Comparison of ENCODE assay signal across 8 cellular contexts in the genomic region with DNA sequence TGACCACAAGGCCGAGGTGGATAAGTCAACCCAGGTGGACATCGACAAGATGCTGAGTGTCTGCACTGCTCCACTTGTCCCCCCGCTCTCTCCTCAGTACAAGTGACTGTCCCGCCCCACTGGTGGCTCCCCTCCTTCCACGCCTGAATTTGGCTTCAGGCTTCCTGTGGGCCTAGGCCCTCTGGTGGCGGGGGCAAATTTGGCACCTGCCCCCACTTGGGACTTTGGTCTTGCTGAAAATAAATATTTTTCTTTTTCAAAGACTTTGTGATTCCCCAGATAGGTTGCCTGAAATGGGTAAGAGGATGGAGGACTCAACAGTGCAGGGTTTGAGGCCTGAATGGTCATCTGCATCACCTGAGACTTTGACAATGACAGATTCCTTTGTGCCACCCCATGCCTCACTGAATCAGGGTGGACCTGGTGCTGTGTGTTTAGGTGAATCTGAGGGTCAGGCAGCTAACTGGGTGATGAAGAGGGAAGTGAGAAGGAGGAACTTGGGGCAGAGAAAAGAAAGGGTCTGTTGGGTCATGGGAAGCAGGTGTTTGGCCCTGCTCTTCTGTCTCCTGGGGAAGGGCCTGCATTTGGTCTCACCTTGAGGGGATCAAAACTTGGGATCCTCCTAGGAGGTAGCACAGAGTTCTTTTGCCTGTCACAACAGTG. TPM values are rescaled to one million over a fixed set of nuclear protein-coding genes. Genes with fewer than 3 reads are reported as not detected.
A peak's percentile ranks its signal among the peaks of the same experiment; 100 is the strongest.
DNase-seq lines count a peak whose midpoint lies in the region; ATAC-seq, FAIRE-seq and TF ChIP-seq lines count a peak whose summit lies in the region.

No MANE protein-coding gene starts in this region.

- H3K4me2 ChIP-seq in OCI-LY7 (ENCODE audit: low read length) (peak overlapping the region; percentile 93), H1 (ENCODE audit: insufficient read depth in 1 of 2, low read depth in 2 of 2, low read length in 2 of 2) (no peak overlapping the region)

- H3K4me3 Mint-ChIP-seq in activated CD4-positive, alpha-beta T cell treated with anti-CD3 and anti-CD28 coated beads, Interleukin-2, amount 10 ng/mL, durations not matched to agents 7 days and 5 days: no peak overlapping the region
- H3K4me3 Mint-ChIP-seq in endodermal cell: no peak overlapping the region

- peaks cover 35% of the 10 kb centered on the region for H3K4me1 Mint-ChIP-seq in activated CD4-positive, alpha-beta T cell treated with anti-CD3 and anti-CD28 coated beads, Interleukin-2, amount 10 ng/mL, durations not matched to agents 7 days and 5 days
- H3K4me1 Mint-ChIP-seq in endodermal cell: peaks cover 2% of the 10 kb centered on the region

- no peaks in the 10 kb centered on the region for H3K9me3 Mint-ChIP-seq in activated CD4-positive, alpha-beta T cell treated with anti-CD3 and anti-CD28 coated beads, Interleukin-2, amount 10 ng/mL, durations not matched to agents 7 days and 5 days
- H3K9me3 Mint-ChIP-seq in endodermal cell: no peaks in the 10 kb centered on the region

- H3K79me2 ChIP-seq in OCI-LY7 (ENCODE audit: insufficient read depth, low read depth, low read length) (no peaks in the 10 kb centered on the region), H1 (ENCODE audit: control insufficient read depth in 1 of 2, insufficient read depth in 2 of 2, low read length in 2 of 2) (no peaks in the 10 kb centered on the region)

- H2BK120ac ChIP-seq in H1 (replicated peaks; ENCODE audit: low read depth, low read length): no peak overlapping the region

- no peak overlapping the region for H4K8ac ChIP-seq in H1 (ENCODE audit: extremely low read depth, insufficient read depth, low read length)

- CTCF ChIA-PET in activated CD4-positive, alpha-beta T cell treated with anti-CD3 and anti-CD28 coated beads, Interleukin-2, amount 10 ng/mL, durations not matched to agents 7 days and 5 days (lab: Charles Lee): interaction anchor here (0.7 to 14.5 kb wide), 21 partner anchors 8 to 291 kb away, joined by 3 to 177 read pairs (median 7); a partner anchor contains a TSS
- CTCF ChIA-PET in OCI-LY7 (lab: Charles Lee; ENCODE audit: unreplicated experiment) (interaction anchor here (0.9 to 2.3 kb wide), 2 partner anchors 23 to 121 kb away, joined by 4 to 9 read pairs; no protein-coding TSS in a partner anchor), H1 (lab: Charles Lee; ENCODE audit: partially characterized antibody) (interaction anchor here (0.6 to 13.7 kb wide), 32 partner anchors 11 to 273 kb away, joined by 3 to 202 read pairs (median 4); a partner anchor contains a TSS)

- TF ChIP-seq EP300 in H1 (IDR thresholded peaks at IDR 0.05; ENCODE audit: borderline replicate concordance in 1 of 2, low read depth in 2 of 2, low read length in 2 of 2): no peak

- no peaks in the 10 kb centered on the region for H3K36me3 Mint-ChIP-seq in activated CD4-positive, alpha-beta T cell treated with anti-CD3 and anti-CD28 coated beads, Interleukin-2, amount 10 ng/mL, durations not matched to agents 7 days and 5 days (ENCODE audit: low read depth)
- peaks cover 10% of the 10 kb centered on the region for H3K36me3 Mint-ChIP-seq in endodermal cell (ENCODE audit: low read depth)

- no peak overlapping the region for H2BK15ac ChIP-seq in H1 (ENCODE audit: low read length)

- DNase-seq in activated CD4-positive, alpha-beta T cell treated with anti-CD3 and anti-CD28 coated beads, Interleukin-2, amount 10 ng/mL, durations not matched to agents 7 days and 5 days: peak; percentile 47
- no peak for DNase-seq in activated CD4-positive, alpha-beta T cell treated with anti-CD3 and anti-CD28 coated beads for 4 hours
- DNase-seq in OCI-LY7 (ENCODE audit: low spot score): peak; percentile 73
- no peak for DNase-seq in H1 (ENCODE audit: low read depth in 1 of 2, low spot score in 2 of 2)
- DNase-seq in stimulated activated CD8-positive, alpha-beta memory T cell treated with anti-CD3 and anti-CD28 coated beads, Interleukin-4, amount 100 ng/mL, for 48 hours: peak; percentile 45
- no peak for DNase-seq in endodermal cell
- DNase-seq in HuH-7 (ENCODE audit: low spot score): no peak

- no TSS peak for BruUV-seq in OCI-LY7 (replicated peaks; lab: Mats Ljungman, UMichigan)

- H3K14ac ChIP-seq in H1 (ENCODE audit: insufficient read length): no peak overlapping the region

- H3K9ac ChIP-seq in H1 (replicated peaks in 1 of 4; ENCODE audit: extremely low read depth in 1 of 4, low read depth in 3 of 4, low read length in 3 of 4) (no peak overlapping the region), endodermal cell (ENCODE audit: extremely low read depth, low read length, poor library complexity, severe bottlenecking) (no peak overlapping the region)

- TF ChIP-seq POLR2A in H1 (IDR thresholded peaks at IDR 0.05; ENCODE audit: control extremely low read depth in 1 of 2, low read depth in 2 of 2, low read length in 2 of 2): no peak

- H3K4me3 ChIP-seq in OCI-LY7 (ENCODE audit: low read depth, low read length, poor library complexity, severe bottlenecking) (peak overlapping the region; percentile 14), H1 (ENCODE audit: extremely low read depth in 1 of 4, insufficient read depth in 2 of 4, low read depth in 3 of 4, low read length in 4 of 4) (no peak overlapping the region), endodermal cell (ENCODE audit: low read length) (no peak overlapping the region)

- H3K4me1 ChIP-seq in OCI-LY7 (ENCODE audit: insufficient read depth, low read length, poor library complexity, severe bottlenecking): peaks cover 38% of the 10 kb centered on the region
- peaks cover 0 to 20% (median 12%) of the 10 kb centered on the region in 4 experiments; a peak in 5 of 7 replicates for H3K4me1 ChIP-seq in H1 (replicated peaks in 1 of 4; ENCODE audit: control insufficient read depth in 3 of 4, insufficient read depth in 4 of 4, low read length in 3 of 4)
- no peaks in the 10 kb centered on the region for H3K4me1 ChIP-seq in endodermal cell (ENCODE audit: control insufficient read depth, insufficient read depth, low read length)

- POLR2A ChIA-PET in activated CD4-positive, alpha-beta T cell treated with anti-CD3 and anti-CD28 coated beads, Interleukin-2, amount 10 ng/mL, durations not matched to agents 7 days and 5 days (lab: Charles Lee): no interaction called here
- POLR2A ChIA-PET in OCI-LY7 (lab: Charles Lee): interaction anchor here (1.0 to 1.6 kb wide), 3 partner anchors 24 to 122 kb away, joined by 3 to 6 read pairs (median 5); a partner anchor contains a TSS
- POLR2A ChIA-PET in H1 (lab: Charles Lee; ENCODE audit: partially characterized antibody): interaction anchor here (2.1 kb wide), 1 partner anchor 148 kb away, joined by 5 read pairs; no protein-coding TSS in a partner anchor

- no peak overlapping the region for H3K23ac ChIP-seq in H1 (ENCODE audit: insufficient read length)

- H3K27ac ChIP-seq in OCI-LY7 (ENCODE audit: low read depth, low read length, poor library complexity, severe bottlenecking) (peak overlapping the region; percentile 80), H1 (ENCODE audit: low read depth, low read length) (no peak overlapping the region), endodermal cell (ENCODE audit: low read depth, low read length) (no peak overlapping the region)

- no peak overlapping the region for H2BK20ac ChIP-seq in H1 (ENCODE audit: low read length)

- no peaks in the 10 kb centered on the region for H3K27me3 Mint-ChIP-seq in activated CD4-positive, alpha-beta T cell treated with anti-CD3 and anti-CD28 coated beads, Interleukin-2, amount 10 ng/mL, durations not matched to agents 7 days and 5 days
- peaks cover 2% of the 10 kb centered on the region for H3K27me3 Mint-ChIP-seq in endodermal cell (ENCODE audit: insufficient read depth)

- intact Hi-C loops in OCI-LY7 (cut with micrococcal nuclease; ENCODE audit: unreplicated experiment): loop anchor here (1.0 kb wide), 1 partner anchor 147 kb away; no protein-coding TSS in a partner anchor

- no peak for FAIRE-seq in H1 (lab: Jason Lieb, UNC)

- H3K4ac ChIP-seq in H1 (replicated peaks; ENCODE audit: insufficient read length, low read depth, low read length): no peak overlapping the region

- H3K9me2 ChIP-seq in OCI-LY7 (ENCODE audit: insufficient read depth, low read length): no peaks in the 10 kb centered on the region

- H3K18ac ChIP-seq in H1 (ENCODE audit: extremely low read depth, low read length): no peak overlapping the region

- no peaks in the 10 kb centered on the region for H3K79me1 ChIP-seq in H1 (ENCODE audit: low read depth, low read length)

- H3K27me3 ChIP-seq in H1 (replicated peaks in 1 of 4; ENCODE audit: control insufficient read depth in 3 of 4, extremely low read depth in 1 of 4, insufficient read depth in 3 of 4, low read length in 3 of 4) (peaks cover 0 to 3% (median 0%) of the 10 kb centered on the region in 4 experiments; a peak in 2 of 7 replicates), endodermal cell (ENCODE audit: control insufficient read depth, insufficient read depth, low read length, poor library complexity, severe bottlenecking) (no peaks in the 10 kb centered on the region)

- WGBS in H1 (ENCODE audit: extremely low coverage in 1 of 2, insufficient coverage in 1 of 2, insufficient read length in 1 of 2, insufficient replicate concordance in 2 of 2, low coverage in 1 of 2, low lambda C conversion rate in 2 of 2, missing lambda C conversion rate in 1 of 2), 2 experiments: 81% methylated on average over 6 of the region's 6 CpGs; no CpG with 5 or more reads in 1 of the 2 experiments
- 92 to 95% methylated on average over 4 to 6 of the region's 6 CpGs for WGBS in endodermal cell (ENCODE audit: insufficient coverage in 1 of 2, insufficient read length in 1 of 2), 2 experiments

- no peak overlapping the region for H2AK5ac ChIP-seq in H1 (ENCODE audit: low read depth, low read length)

- H2BK12ac ChIP-seq in H1 (ENCODE audit: low read depth, low read length): no peak overlapping the region

- TF ChIP-seq CTCF in OCI-LY7 (conservative IDR thresholded peaks at IDR 0.05; ENCODE audit: low read length) (peak; percentile 73), H1 (IDR thresholded peaks at IDR 0.05; ENCODE audit: control extremely low read depth in 1 of 3, insufficient read depth in 1 of 3, low read depth in 1 of 3, low read length in 3 of 3) (peak in 1 of 3 experiments; percentile 4; a peak in 1 of 4 replicates), endodermal cell (conservative IDR thresholded peaks at IDR 0.05) (no peak)

- H3K23me2 ChIP-seq in H1 (ENCODE audit: low read depth, low read length): peaks cover 11% of the 10 kb centered on the region; the same call in 1 of the 2 replicates

- H4K20me1 ChIP-seq in OCI-LY7 (ENCODE audit: insufficient read depth, low read length) (no peaks in the 10 kb centered on the region), H1 (replicated peaks in 1 of 2; ENCODE audit: control insufficient read depth in 1 of 2, insufficient read depth in 2 of 2, low read length in 2 of 2) (peaks cover 3 to 10% of the 10 kb centered on the region in 2 experiments)

- H3K27ac Mint-ChIP-seq in activated CD4-positive, alpha-beta T cell treated with anti-CD3 and anti-CD28 coated beads, Interleukin-2, amount 10 ng/mL, durations not matched to agents 7 days and 5 days: no peak overlapping the region
- H3K27ac Mint-ChIP-seq in endodermal cell: no peak overlapping the region

- H3K36me3 ChIP-seq in OCI-LY7 (ENCODE audit: insufficient read depth, low read length) (no peaks in the 10 kb centered on the region), H1 (ENCODE audit: control insufficient read depth in 2 of 4, insufficient read depth in 4 of 4, low read length in 3 of 4) (no peaks in the 10 kb centered on the region), endodermal cell (ENCODE audit: control insufficient read depth, insufficient read depth, low read length) (no peaks in the 10 kb centered on the region)

- TF ChIP-seq RAD21 in H1 (IDR thresholded peaks at IDR 0.05 in 1 of 2, conservative IDR thresholded peaks at IDR 0.05 in 1 of 2; ENCODE audit: low read depth in 2 of 2, low read length in 2 of 2): no peak

- H4K91ac ChIP-seq in H1 (replicated peaks; ENCODE audit: insufficient read length, low read length): peak overlapping the region; percentile 47

- H2AFZ ChIP-seq in OCI-LY7 (ENCODE audit: low read length) (peak overlapping the region; percentile 60; the same call in 1 of the 2 replicates), H1 (ENCODE audit: low read length) (no peak overlapping the region)

- H4K5ac ChIP-seq in H1 (ENCODE audit: insufficient read length, low read depth, low read length): no peak overlapping the region

- H2BK5ac ChIP-seq in H1 (ENCODE audit: low read depth, low read length): no peak overlapping the region

- ATAC-seq in GM18511 (IDR thresholded peaks at IDR 0.05; ENCODE audit: unreplicated experiment): no peak

- H3K56ac ChIP-seq in H1 (replicated peaks; ENCODE audit: insufficient read length, low read depth, low read length): no peak overlapping the region

- no peaks in the 10 kb centered on the region for H3K9me3 ChIP-seq in OCI-LY7 (ENCODE audit: low read length)
- no peaks in the 10 kb centered on the region for H3K9me3 ChIP-seq in H1 (ENCODE audit: insufficient read depth in 2 of 2, low read depth in 1 of 2, low read length in 1 of 2)
- no peaks in the 10 kb centered on the region for H3K9me3 ChIP-seq in endodermal cell (ENCODE audit: control insufficient read depth, low read length)

RNA-seq across cellular contexts. Expression of a gene that starts 2.0 kb away (rescaled TPM):
- total RNA-seq in activated CD4-positive, alpha-beta T cell treated with anti-CD3 and anti-CD28 coated beads, Interleukin-2, amount 10 ng/mL, durations not matched to agents 7 days and 5 days: 1 to 10 TPM; 3.8 to 4.8 TPM
- 4.7 and 8.5 TPM in 2 replicates for total RNA-seq in OCI-LY7 (2014; rRNA removed; shearing (Covaris generic))
- total RNA-seq in OCI-LY7 (2022): 6.8 and 7.8 TPM in 2 replicates
- total RNA-seq in H1 (2021; fragmentation: NEBNext Ultra II Directional; extraction: Animal tissue kit (Norgen Biotek cat#: 25700)): 2.0 and 2.3 TPM in 2 replicates
- 1.4 and 2.4 TPM in 2 replicates for polyA plus RNA-seq in H1 (2011; rRNA removed)
- 3.3 TPM for polyA plus RNA-seq in H1 (2011; cell fraction: cytosol; rRNA removed)
- polyA plus RNA-seq in H1 (2011; cell fraction: nucleus; rRNA removed): 4.8 TPM
- 1.3 to 2.3 TPM (median 1.7 TPM) in 4 replicates for polyA plus RNA-seq in H1 (2012, experiment 1 of 2)
- 2.9 TPM for polyA plus RNA-seq in H1 (2012, experiment 2 of 2)
- polyA plus RNA-seq in H1 (2013, experiment 1 of 2): 1.8 TPM
- polyA plus RNA-seq in H1 (2013, experiment 2 of 2): 1.6 TPM
- 0.20 and 0.47 TPM in 2 replicates for polyA minus RNA-seq in H1 (2011; rRNA and poly(A)+ RNA removed)
- polyA minus RNA-seq in H1 (2011; cell fraction: cytosol; rRNA and poly(A)+ RNA removed): 2.2 TPM
- 0.80 TPM for polyA minus RNA-seq in H1 (2011; cell fraction: nucleus; rRNA and poly(A)+ RNA removed)
- total RNA-seq in endodermal cell: 1 to 10 TPM; 3.6 to 4.7 TPM
- polyA plus RNA-seq in endodermal cell (2013, experiment 1 of 2): 3.4 TPM
- 2.1 TPM for polyA plus RNA-seq in endodermal cell (2013, experiment 2 of 2)

RNA-seq across cellular contexts. Expression of a gene that starts 2.1 kb away (rescaled TPM):
- total RNA-seq in activated CD4-positive, alpha-beta T cell treated with anti-CD3 and anti-CD28 coated beads, Interleukin-2, amount 10 ng/mL, durations not matched to agents 7 days and 5 days: 1 to 10 TPM; 8.0 to 8.2 TPM
- 15.7 and 18.3 TPM in 2 replicates for total RNA-seq in OCI-LY7 (2014; rRNA removed; shearing (Covaris generic))
- total RNA-seq in OCI-LY7 (2022): 8.1 and 8.4 TPM in 2 replicates
- 9.6 and 12.9 TPM in 2 replicates for total RNA-seq in H1 (2021; fragmentation: NEBNext Ultra II Directional; extraction: Animal tissue kit (Norgen Biotek cat#: 25700))
- 16.0 and 16.1 TPM in 2 replicates for polyA plus RNA-seq in H1 (2011; rRNA removed)
- 15.7 TPM for polyA plus RNA-seq in H1 (2011; cell fraction: cytosol; rRNA removed)
- 28.3 TPM for polyA plus RNA-seq in H1 (2011; cell fraction: nucleus; rRNA removed)
- 10.8 to 13.3 TPM (median 11.6 TPM) in 4 replicates for polyA plus RNA-seq in H1 (2012, experiment 1 of 2)
- polyA plus RNA-seq in H1 (2012, experiment 2 of 2): 8.8 TPM
- polyA plus RNA-seq in H1 (2013, experiment 1 of 2): 9.3 TPM
- 8.1 TPM for polyA plus RNA-seq in H1 (2013, experiment 2 of 2)
- 1.3 and 2.9 TPM in 2 replicates for polyA minus RNA-seq in H1 (2011; rRNA and poly(A)+ RNA removed)
- polyA minus RNA-seq in H1 (2011; cell fraction: cytosol; rRNA and poly(A)+ RNA removed): 5.9 TPM
- 9.0 TPM for polyA minus RNA-seq in H1 (2011; cell fraction: nucleus; rRNA and poly(A)+ RNA removed)
- 10 to 100 TPM; 19.0 to 21.2 TPM for total RNA-seq in endodermal cell
- polyA plus RNA-seq in endodermal cell (2013, experiment 1 of 2): 24.5 TPM
- polyA plus RNA-seq in endodermal cell (2013, experiment 2 of 2): 20.7 TPM

RNA-seq across cellular contexts. Expression of a gene that starts 7.9 kb away (rescaled TPM):
- total RNA-seq in activated CD4-positive, alpha-beta T cell treated with anti-CD3 and anti-CD28 coated beads, Interleukin-2, amount 10 ng/mL, durations not matched to agents 7 days and 5 days: 10 to 100 TPM; 11.6 to 13.0 TPM
- 12.3 and 23.3 TPM in 2 replicates for total RNA-seq in OCI-LY7 (2014; rRNA removed; shearing (Covaris generic))
- total RNA-seq in OCI-LY7 (2022): 10.5 and 14.0 TPM in 2 replicates
- total RNA-seq in H1 (2021; fragmentation: NEBNext Ultra II Directional; extraction: Animal tissue kit (Norgen Biotek cat#: 25700)): 14.4 and 15.1 TPM in 2 replicates
- 21.8 and 28.6 TPM in 2 replicates for polyA plus RNA-seq in H1 (2011; rRNA removed)
- polyA plus RNA-seq in H1 (2011; cell fraction: cytosol; rRNA removed): 16.3 TPM
- 19.6 TPM for polyA plus RNA-seq in H1 (2011; cell fraction: nucleus; rRNA removed)
- 7.8 to 16.8 TPM (median 12.8 TPM) in 4 replicates for polyA plus RNA-seq in H1 (2012, experiment 1 of 2)
- polyA plus RNA-seq in H1 (2012, experiment 2 of 2): 19.7 TPM
- 11.5 TPM for polyA plus RNA-seq in H1 (2013, experiment 1 of 2)
- polyA plus RNA-seq in H1 (2013, experiment 2 of 2): 11.4 TPM
- 5.2 and 6.0 TPM in 2 replicates for polyA minus RNA-seq in H1 (2011; rRNA and poly(A)+ RNA removed)
- 4.8 TPM for polyA minus RNA-seq in H1 (2011; cell fraction: cytosol; rRNA and poly(A)+ RNA removed)
- polyA minus RNA-seq in H1 (2011; cell fraction: nucleus; rRNA and poly(A)+ RNA removed): 5.4 TPM
- total RNA-seq in endodermal cell: 1 to 10 TPM; 2.6 to 3.7 TPM
- polyA plus RNA-seq in endodermal cell (2013, experiment 1 of 2): 5.8 TPM
- polyA plus RNA-seq in endodermal cell (2013, experiment 2 of 2): 6.2 TPM

RNA-seq across cellular contexts. Expression of a gene that starts 8.6 kb away (rescaled TPM):
- 10 to 100 TPM; 38.0 to 41.8 TPM for total RNA-seq in activated CD4-positive, alpha-beta T cell treated with anti-CD3 and anti-CD28 coated beads, Interleukin-2, amount 10 ng/mL, durations not matched to agents 7 days and 5 days
- 33.7 and 41.7 TPM in 2 replicates for total RNA-seq in OCI-LY7 (2014; rRNA removed; shearing (Covaris generic))
- total RNA-seq in OCI-LY7 (2022): 45.4 and 50.2 TPM in 2 replicates
- 34.8 and 35.8 TPM in 2 replicates for total RNA-seq in H1 (2021; fragmentation: NEBNext Ultra II Directional; extraction: Animal tissue kit (Norgen Biotek cat#: 25700))
- 58.0 and 81.7 TPM in 2 replicates for polyA plus RNA-seq in H1 (2011; rRNA removed)
- polyA plus RNA-seq in H1 (2011; cell fraction: cytosol; rRNA removed): 34.3 TPM
- polyA plus RNA-seq in H1 (2011; cell fraction: nucleus; rRNA removed): 79.1 TPM
- polyA plus RNA-seq in H1 (2012, experiment 1 of 2): 37.3 to 46.0 TPM (median 44.3 TPM) in 4 replicates
- polyA plus RNA-seq in H1 (2012, experiment 2 of 2): 52.7 TPM
- polyA plus RNA-seq in H1 (2013, experiment 1 of 2): 38.0 TPM
- 35.8 TPM for polyA plus RNA-seq in H1 (2013, experiment 2 of 2)
- polyA minus RNA-seq in H1 (2011; rRNA and poly(A)+ RNA removed): 18.5 and 23.8 TPM in 2 replicates
- polyA minus RNA-seq in H1 (2011; cell fraction: cytosol; rRNA and poly(A)+ RNA removed): 28.0 TPM
- 26.7 TPM for polyA minus RNA-seq in H1 (2011; cell fraction: nucleus; rRNA and poly(A)+ RNA removed)
- total RNA-seq in endodermal cell: 10 to 100 TPM; 39.3 to 41.5 TPM
- polyA plus RNA-seq in endodermal cell (2013, experiment 1 of 2): 35.5 TPM
- polyA plus RNA-seq in endodermal cell (2013, experiment 2 of 2): 27.6 TPM

RNA-seq across cellular contexts. Expression of a gene that starts 23.7 kb away (rescaled TPM):
- total RNA-seq in activated CD4-positive, alpha-beta T cell treated with anti-CD3 and anti-CD28 coated beads, Interleukin-2, amount 10 ng/mL, durations not matched to agents 7 days and 5 days: 100 to 1,000 TPM; 203 to 226 TPM
- total RNA-seq in OCI-LY7 (2014; rRNA removed; shearing (Covaris generic)): 98.0 and 114 TPM in 2 replicates
- 200 and 202 TPM in 2 replicates for total RNA-seq in OCI-LY7 (2022)
- 34.5 and 36.7 TPM in 2 replicates for total RNA-seq in H1 (2021; fragmentation: NEBNext Ultra II Directional; extraction: Animal tissue kit (Norgen Biotek cat#: 25700))
- polyA plus RNA-seq in H1 (2011; rRNA removed): 15.7 and 29.8 TPM in 2 replicates
- 16.3 TPM for polyA plus RNA-seq in H1 (2011; cell fraction: cytosol; rRNA removed)
- polyA plus RNA-seq in H1 (2011; cell fraction: nucleus; rRNA removed): 110 TPM
- polyA plus RNA-seq in H1 (2012, experiment 1 of 2): 15.1 to 29.6 TPM (median 24.7 TPM) in 4 replicates
- 20.2 TPM for polyA plus RNA-seq in H1 (2012, experiment 2 of 2)
- 26.1 TPM for polyA plus RNA-seq in H1 (2013, experiment 1 of 2)
- polyA plus RNA-seq in H1 (2013, experiment 2 of 2): 23.1 TPM
- 10.4 and 13.2 TPM in 2 replicates for polyA minus RNA-seq in H1 (2011; rRNA and poly(A)+ RNA removed)
- 17.1 TPM for polyA minus RNA-seq in H1 (2011; cell fraction: cytosol; rRNA and poly(A)+ RNA removed)
- 35.2 TPM for polyA minus RNA-seq in H1 (2011; cell fraction: nucleus; rRNA and poly(A)+ RNA removed)
- total RNA-seq in endodermal cell: 10 to 100 TPM; 13.6 to 19.8 TPM
- 6.9 TPM for polyA plus RNA-seq in endodermal cell (2013, experiment 1 of 2)
- polyA plus RNA-seq in endodermal cell (2013, experiment 2 of 2): 3.4 TPM

Comparison
In these comparisons a context has a peak if more than half of its experiments do, and no peak if none do; other contexts are left out.
1. DNase-seq: peak in activated CD4-positive, alpha-beta T cell treated with anti-CD3 and anti-CD28 coated beads, Interleukin-2, amount 10 ng/mL, durations not matched to agents 7 days and 5 days (single experiment), OCI-LY7 (single experiment) and stimulated activated CD8-positive, alpha-beta memory T cell treated with anti-CD3 and anti-CD28 coated beads, Interleukin-4, amount 100 ng/mL, for 48 hours (single experiment); none in activated CD4-positive, alpha-beta T cell treated with anti-CD3 and anti-CD28 coated beads for 4 hours (0 of 2), H1 (0 of 2), endodermal cell (single experiment) and HuH-7 (single experiment).